26 cellular contexts compared by ENCODE assay signal in the genomic region with DNA sequence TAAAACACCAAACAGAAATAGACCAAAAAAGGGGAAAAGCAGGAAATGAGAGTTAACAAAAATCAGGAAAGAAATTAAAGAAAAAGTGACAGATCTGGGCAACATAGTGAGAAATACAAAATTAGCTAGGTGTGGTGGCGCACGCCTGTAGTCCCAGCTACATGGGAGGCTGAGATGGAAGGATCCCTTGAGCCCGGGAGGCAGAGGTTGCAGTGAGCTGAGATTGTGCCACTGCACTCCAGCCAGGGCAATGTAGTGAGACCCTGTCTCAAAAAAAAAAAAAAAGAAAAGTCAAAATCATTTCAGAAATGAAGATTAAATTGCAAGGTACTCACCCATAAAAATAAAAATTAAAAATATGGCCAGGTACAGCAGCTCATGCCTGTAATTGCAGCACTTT. TPM values are rescaled to one million over a fixed set of nuclear protein-coding genes. Genes with fewer than 3 reads are reported as not detected.
"Had no signal": no experiment of that assay in that cellular context is flagged by ENCODE, and none has a peak within 500 bp of the region (broad histone marks: within the 10 kb centered on the region; RNA-seq: fewer than 3 reads in every experiment).

No MANE protein-coding gene starts in this region.

- H3K27me3 ChIP-seq: testis had no signal

- H3K27ac ChIP-seq: coronary artery, esophagus squamous epithelium, neutrophil, pancreas, right lobe of liver, stomach, testis, tibial artery had no signal

- H3K4me1 ChIP-seq: testis had no signal

- DNase-seq: effector memory CD8-positive, alpha-beta T cell; erythroblast; esophagus squamous epithelium; hypothalamus; immature natural killer cell; mucosa of descending colon; naive B cell; right lobe of liver; stimulated activated CD4-positive, alpha-beta T cell treated with anti-CD3 and anti-CD28 coated beads, Interleukin-2, amount 100 ng/mL, for 24 hours; stimulated activated CD4-positive, alpha-beta T cell treated with anti-CD3 and anti-CD28 coated beads, Interleukin-4, amount 100 ng/mL, for 24 hours; stimulated activated naive CD4-positive, alpha-beta T cell treated with Interleukin-2 at 50 U/mL for 16 hours; stomach; testis had no signal

- ATAC-seq: effector memory CD8-positive, alpha-beta T cell; left lobe of liver; mucosa of descending colon; natural killer cell treated with Interleukin-12 subunit alpha and Interleukin-12 subunit beta and Interleukin-15 and Interleukin-18, amount 100 ng/mL, for 72 hours; pancreas; right lobe of liver; stimulated activated effector memory CD8-positive, alpha-beta T cell treated with anti-CD3 and anti-CD28 coated beads, Interleukin-12 subunit alpha, Interleukin-12 subunit beta, amount 100 ng/mL, for 72 hours had no signal

- H3K4me3 ChIP-seq: coronary artery, esophagus squamous epithelium, lung, mucosa of descending colon, pancreas, right lobe of liver, smooth muscle cell, stomach, testis, tibial artery had no signal

- H3K36me3 ChIP-seq: esophagus squamous epithelium, neutrophil, pancreas, right lobe of liver, stomach, tibial artery had no signal

- H3K9me3 ChIP-seq: neutrophil, pancreas, testis had no signal

RNA-seq across cellular contexts. Expression of a gene that starts 13.0 kb away (rescaled TPM):
- total RNA-seq: esophagus squamous epithelium; kidney; left lobe of liver; liver; natural killer cell treated with Interleukin-12 subunit alpha and Interleukin-12 subunit beta and Interleukin-15 and Interleukin-18, amount 100 ng/mL, for 72 hours; neural crest cell; right lobe of liver; smooth muscle cell; subcutaneous adipose tissue had no signal
- polyA plus RNA-seq: immature natural killer cell, liver, stomach had no signal
